In the genomic region with DNA sequence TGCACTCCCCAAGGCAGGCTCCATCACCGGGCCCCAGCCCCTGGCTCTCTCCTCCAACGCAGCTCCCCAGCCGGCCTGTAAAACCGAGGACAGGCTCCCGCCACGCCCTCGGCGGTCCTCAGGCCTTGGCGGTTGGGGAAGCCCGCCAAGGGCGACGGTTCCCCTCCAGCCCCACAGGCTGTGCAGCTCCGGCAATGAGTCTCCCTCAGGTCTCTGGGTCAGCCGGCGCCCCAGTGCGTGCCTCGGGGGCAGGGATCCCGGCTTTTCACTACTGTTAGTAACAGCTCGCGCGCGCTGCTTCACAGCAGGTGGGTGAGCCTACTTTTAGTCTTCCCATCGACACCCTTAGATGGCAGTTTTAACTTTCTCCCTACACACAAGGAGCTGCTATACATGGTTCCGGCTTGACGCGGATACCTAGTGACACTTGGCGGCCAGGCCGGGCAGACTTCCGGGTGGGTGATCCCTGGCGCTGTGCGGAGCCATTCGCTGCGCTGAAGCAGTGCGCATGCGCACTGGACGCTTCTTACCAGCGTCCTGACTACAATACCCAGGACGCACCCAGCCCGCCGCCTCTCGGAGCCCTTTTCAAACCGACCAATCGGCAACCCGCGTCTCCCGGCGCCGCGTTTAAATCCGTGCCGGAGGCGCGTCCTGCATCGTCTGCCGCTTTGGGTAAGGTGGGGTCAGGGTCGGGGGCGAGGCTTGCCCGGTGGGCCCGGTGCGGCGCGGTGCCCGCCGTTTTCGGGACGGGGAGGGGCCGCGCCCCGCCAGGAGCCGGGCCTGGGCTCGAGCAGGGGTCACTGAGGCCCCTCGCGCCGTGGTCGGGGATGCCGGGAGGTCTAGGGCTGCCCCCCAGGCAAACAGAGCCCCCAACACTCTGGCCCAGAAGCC, we compare ENCODE assay signal across 8 cellular contexts. TPM values are rescaled to one million over a fixed set of nuclear protein-coding genes. Genes with fewer than 3 reads are reported as not detected.
DNase-seq lines count a peak whose midpoint lies in the region; ATAC-seq and TF ChIP-seq lines count a peak whose summit lies in the region.

Gene GTSE1 (plus strand): TSS at position 614 of the 894 bp plus-strand sequence. CDS start 531 bp downstream, outside the sequence.

- peak within 1 kb of the TSS; percentile 38 for H3K4me3 ChIP-seq in urinary bladder (ENCODE audit: low read depth, low read length)

- H3K27me3 Mint-ChIP-seq in progenitor cell of endocrine pancreas = no peaks in the 10 kb centered on the region

- intact Hi-C loops in T-helper 1 cell treated with Interleukin-12 subunit alpha and Interleukin-12 subunit beta and Interleukin-4 antibody, amounts not matched to agents 30 ng/mL and 1 ng/mL, for 36 hours (cut with micrococcal nuclease) = loop anchor here (1.0 to 2.0 kb wide), 10 partner anchors 18 to 466 kb away; partner anchors contain the start of genes CDPF1, TBC1D22A and TRMU
- intact Hi-C loops in left cardiac atrium (cut with DNase I) = loop anchor here in 1 of 2 donors (5.0 kb wide), 1 partner anchor 174 kb away; no protein-coding TSS in a partner anchor

- peak within 1 kb of the TSS; percentile 96 for H3K27ac Mint-ChIP-seq in progenitor cell of endocrine pancreas

- peak; percentile 27 for TF ChIP-seq CTCF in GM13976 (IDR thresholded peaks at IDR 0.05; ENCODE audit: borderline replicate concordance, control extremely low read depth, extremely low read depth, insufficient read depth, missing control alignments)
- no peak for TF ChIP-seq CTCF in progenitor cell of endocrine pancreas (IDR thresholded peaks at IDR 0.05; ENCODE audit: unreplicated experiment)

- in situ Hi-C loops in GM13976 (cut with MboI; ENCODE audit: low sequenced_read_pairs, unreplicated experiment) = no loop called here

- peak; percentile 93 for ATAC-seq in HG02870 (IDR thresholded peaks at IDR 0.05; ENCODE audit: unreplicated experiment)
- ATAC-seq in left cardiac atrium = peak; percentile 97 to 99

- WGBS in urinary bladder = under 1% methylated on average over 76 of the region's 76 CpGs

- H3K9me3 Mint-ChIP-seq in progenitor cell of endocrine pancreas (ENCODE audit: low read depth) = no peaks in the 10 kb centered on the region

- H3K4me1 ChIP-seq in urinary bladder (ENCODE audit: insufficient read depth) = no peaks in the 10 kb centered on the region

- H3K4me3 Mint-ChIP-seq in progenitor cell of endocrine pancreas (ENCODE audit: low read depth) = peak within 1 kb of the TSS; percentile 91

- no peaks in the 10 kb centered on the region for H3K36me3 ChIP-seq in urinary bladder (ENCODE audit: insufficient read depth)

- DNase-seq in GM13976 (ENCODE audit: low spot score) (peak; percentile 100), NCI-H146 treated with DMSO at 0.1 percent for 48 hours (lab: John Stamatoyannopoulos, UW; ENCODE audit: unreplicated experiment) (peak; percentile 83), amniotic stem cell (lab: John Stamatoyannopoulos, UW) (peak; percentile 87), left cardiac atrium (peak; percentile 99), progenitor cell of endocrine pancreas (ENCODE audit: low spot score, unreplicated experiment) (peak; percentile 94)

- H3K27ac ChIP-seq in urinary bladder (ENCODE audit: low read depth) = peak within 1 kb of the TSS; percentile 87

- peaks cover 21% of the 10 kb centered on the region for H3K4me1 Mint-ChIP-seq in progenitor cell of endocrine pancreas (ENCODE audit: low read depth)

- H3K36me3 Mint-ChIP-seq in progenitor cell of endocrine pancreas (ENCODE audit: insufficient read depth) = peaks cover 18% of the 10 kb centered on the region

RNA-seq across cellular contexts. Expression of gene GTSE1, which starts in this region (rescaled TPM):
- total RNA-seq in T-helper 1 cell treated with Interleukin-12 subunit alpha and Interleukin-12 subunit beta and Interleukin-4 antibody, amounts not matched to agents 30 ng/mL and 1 ng/mL, for 36 hours = 55.8 and 56.0 TPM in 2 replicates
- total RNA-seq in left cardiac atrium (under 1 TPM; 0.24 to 0.94 TPM), progenitor cell of endocrine pancreas (24.2 and 25.1 TPM in 2 replicates), urinary bladder (6.6 TPM)
- 0.33 TPM for polyA plus RNA-seq in urinary bladder

Comparison
In these comparisons a context has a peak if more than half of its experiments do, and no peak if none do; other contexts are left out.
1. Peak in every context shown above with its lines: DNase-seq, ATAC-seq, H3K4me3 ChIP-seq and H3K27ac ChIP-seq.
2. Peak in DNase-seq and ATAC-seq in left cardiac atrium; RNA of the gene not detected or under 1 TPM.